Comparison of ENCODE assay signal across 9 cellular contexts in the genomic region with DNA sequence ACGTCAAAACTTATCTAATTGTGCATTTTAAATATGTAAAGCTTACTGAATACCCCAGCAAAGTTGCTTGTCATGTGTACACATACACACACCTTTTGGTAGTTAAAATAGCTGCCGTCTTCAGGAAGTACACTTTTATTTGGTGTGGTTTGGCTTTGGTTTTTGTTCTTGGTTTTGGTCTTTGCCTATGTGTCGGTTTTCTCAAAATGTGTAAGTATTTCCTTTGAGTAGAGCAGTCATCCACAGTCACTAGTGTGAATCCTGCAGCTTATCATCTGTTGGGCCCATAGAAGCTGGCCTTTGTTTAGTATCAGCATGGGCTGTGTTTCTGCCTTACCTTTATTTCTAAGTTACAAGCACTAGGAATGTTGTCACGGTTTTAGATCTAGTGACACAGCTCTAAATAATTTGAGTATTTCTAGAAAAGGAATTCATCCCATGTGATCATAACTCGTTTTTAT. TPM values are rescaled to one million over a fixed set of nuclear protein-coding genes. Genes with fewer than 3 reads are reported as not detected.
DNase-seq lines count a peak whose midpoint lies in the region; ATAC-seq and TF ChIP-seq lines count a peak whose summit lies in the region.
"Had no signal": no experiment of that assay in that cellular context is flagged by ENCODE, and none has a peak within 500 bp of the region (broad histone marks: within the 10 kb centered on the region; RNA-seq: fewer than 3 reads in every experiment).

No MANE protein-coding gene starts in this region.

- peak overlapping the region; percentile 72 for H3K27ac Mint-ChIP-seq in activated naive CD8-positive, alpha-beta T cell treated with anti-CD3 and anti-CD28 coated beads for 36 hours

- H3K9me3 ChIP-seq in transverse colon = no peaks in the 10 kb centered on the region

- H3K4me1 Mint-ChIP-seq in activated naive CD8-positive, alpha-beta T cell treated with anti-CD3 and anti-CD28 coated beads for 36 hours = peaks cover 42% of the 10 kb centered on the region

- in situ Hi-C loops in transverse colon (cut with MboI; ENCODE audit: low pct_ligation_motif_present in 1 of 4, low pct_unique_long_range_greater_than_20kb in 1 of 4, low sequenced_read_pairs in 3 of 4) = loop anchor here in 3 of 4 donors (10.0 to 25.0 kb wide), 2 partner anchors 177 to 415 kb away; no protein-coding TSS in a partner anchor

- H3K9me3 Mint-ChIP-seq in activated naive CD8-positive, alpha-beta T cell treated with anti-CD3 and anti-CD28 coated beads for 36 hours = no peaks in the 10 kb centered on the region

- no peaks in the 10 kb centered on the region for H3K27me3 ChIP-seq in transverse colon

- no peak for TF ChIP-seq EP300 in transverse colon (IDR thresholded peaks at IDR 0.05; ENCODE audit: low read depth)

- H3K4me1 ChIP-seq in transverse colon = peaks cover 14 to 58% (median 52%) of the 10 kb centered on the region in 4 donors

- H3K27me3 Mint-ChIP-seq in activated naive CD8-positive, alpha-beta T cell treated with anti-CD3 and anti-CD28 coated beads for 36 hours = peaks cover 4% of the 10 kb centered on the region

- TF ChIP-seq CTCF in transverse colon (IDR thresholded peaks at IDR 0.05) = no peak

- peak; percentile 18 for DNase-seq in CD1c-positive myeloid dendritic cell (ENCODE audit: extremely low spot score)
- peak; percentile 9 for DNase-seq in activated naive CD8-positive, alpha-beta T cell treated with anti-CD3 and anti-CD28 coated beads for 36 hours
- DNase-seq in kidney glomerular epithelial cell (lab: John Stamatoyannopoulos, UW) = peak; percentile 53
- DNase-seq in transverse colon = no peak
- DNase-seq in NCI-H1694 (lab: John Stamatoyannopoulos, UW) = no peak
- no peak for DNase-seq in GF-D8 (lab: John Stamatoyannopoulos, UW)

- 8% methylated on average over 5 of the region's 5 CpGs for WGBS in transverse colon (ENCODE audit: low coverage in 1 of 2), 2 donors

- H3K4me3 Mint-ChIP-seq in activated naive CD8-positive, alpha-beta T cell treated with anti-CD3 and anti-CD28 coated beads for 36 hours = peak overlapping the region; percentile 38

- peak overlapping the region; percentile 40 to 75 (median 50) for H3K4me3 ChIP-seq in transverse colon

- TF ChIP-seq POLR2A in transverse colon (IDR thresholded peaks at IDR 0.05) = peak; percentile 57

- ATAC-seq in GM19395 (IDR thresholded peaks at IDR 0.05; ENCODE audit: unreplicated experiment) = peak; percentile 68
- ATAC-seq in HG03442 (IDR thresholded peaks at IDR 0.05; ENCODE audit: unreplicated experiment) = peak; percentile 66

- peaks cover 18% of the 10 kb centered on the region for H3K36me3 Mint-ChIP-seq in activated naive CD8-positive, alpha-beta T cell treated with anti-CD3 and anti-CD28 coated beads for 36 hours

- H3K36me3 ChIP-seq in transverse colon = peaks cover 0 to 8% (median 3%) of the 10 kb centered on the region in 4 donors

- peak overlapping the region; percentile 84 to 94 (median 90) for H3K27ac ChIP-seq in transverse colon

- intact Hi-C loops in transverse colon (cut with DNase I; ENCODE audit: low total_unique reads) = loop anchor here (10.0 kb wide), 1 partner anchor 427 kb away; no protein-coding TSS in a partner anchor

RNA-seq across cellular contexts. Expression of a gene that starts 35.3 kb away (rescaled TPM):
- total RNA-seq in activated naive CD8-positive, alpha-beta T cell treated with anti-CD3 and anti-CD28 coated beads for 36 hours = 10 to 100 TPM; 30.6 to 30.7 TPM
- total RNA-seq in transverse colon = 100 to 1,000 TPM in 3 of 4 donors, 10 to 100 TPM in 1; 90.0 to 311 (median 289) TPM

RNA-seq across cellular contexts. Expression of a gene that starts 43.0 kb away (rescaled TPM):
- not detected for total RNA-seq in activated naive CD8-positive, alpha-beta T cell treated with anti-CD3 and anti-CD28 coated beads for 36 hours
- total RNA-seq in transverse colon = 10 to 100 TPM in 3 of 4 donors, under 1 TPM in 1; 0.40 to 78.1 (median 49.0) TPM

RNA-seq across cellular contexts. Expression of a gene that starts 51.7 kb away (rescaled TPM):
- not detected for total RNA-seq in activated naive CD8-positive, alpha-beta T cell treated with anti-CD3 and anti-CD28 coated beads for 36 hours
- total RNA-seq in transverse colon = not detected
- total RNA-seq: SK-MEL-5 had no signal

Comparison
In these comparisons a context has a peak if more than half of its experiments do, and no peak if none do; other contexts are left out.
1. DNase-seq: peak in CD1c-positive myeloid dendritic cell (single experiment), activated naive CD8-positive, alpha-beta T cell treated with anti-CD3 and anti-CD28 coated beads for 36 hours (single experiment) and kidney glomerular epithelial cell (single experiment); none in transverse colon (single experiment), NCI-H1694 (single experiment) and GF-D8 (single experiment).